Comparison of ENCODE assay signal across 1 cellular context in the genomic region with DNA sequence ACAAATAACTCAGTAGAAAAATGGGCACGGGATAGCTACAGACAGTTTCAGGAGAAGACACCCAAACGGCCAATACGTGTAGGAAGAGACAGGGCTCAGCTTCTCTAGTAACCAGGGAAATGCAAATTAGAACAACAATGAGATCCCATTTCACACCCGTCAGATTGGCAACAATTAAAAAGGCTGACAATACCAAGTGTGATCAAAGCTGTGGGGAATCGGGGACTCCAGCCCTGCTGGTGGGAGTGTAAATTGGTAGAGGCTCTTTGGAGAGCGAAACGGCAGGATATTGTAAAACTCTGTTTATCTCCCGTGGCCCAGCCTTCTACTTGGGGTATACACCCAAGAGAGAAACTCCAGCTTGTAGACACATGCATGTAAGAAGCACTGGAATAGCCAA.
TF ChIP-seq lines count a peak whose summit lies in the region.

No MANE protein-coding gene starts in this region.

TF ChIP-seq in H1, 55 proteins besides CTCF, POLR2A, EP300 and RAD21:
- no peak for TF ChIP-seq SIRT6 (IDR thresholded peaks at IDR 0.05; ENCODE audit: low read length)
- TF ChIP-seq POLR2AphosphoS5 (IDR thresholded peaks at IDR 0.05; ENCODE audit: low read depth, low read length) = no peak
- TF ChIP-seq RFX5 (IDR thresholded peaks at IDR 0.05; ENCODE audit: borderline replicate concordance, low read depth, low read length) = no peak
- 0 out of 2 replicates have a peak, but pooled peaks have one; percentile 1 for TF ChIP-seq SIX5 (IDR thresholded peaks at IDR 0.05; ENCODE audit: low read depth, low read length)
- no peak for TF ChIP-seq SAP30 (IDR thresholded peaks at IDR 0.05; ENCODE audit: insufficient read depth, insufficient replicate concordance, low read length)
